Comparison of ENCODE assay signal across 17 cellular contexts in genomic region chr17:4188076-4188475, GRCh38. TPM values are rescaled to one million over a fixed set of nuclear protein-coding genes. Genes with fewer than 3 reads are reported as not detected.
DNase-seq lines count a peak whose midpoint lies in the region; ATAC-seq, FAIRE-seq and TF ChIP-seq lines count a peak whose summit lies in the region.
"Had no signal": no experiment of that assay in that cellular context is flagged by ENCODE, and none has a peak within 500 bp of the region (broad histone marks: within the 10 kb centered on the region; RNA-seq: fewer than 3 reads in every experiment).

No MANE protein-coding gene starts in this region.

- no peak overlapping the region for H4K91ac ChIP-seq in H1 (replicated peaks; ENCODE audit: insufficient read length, low read length)

- H3K23me2 ChIP-seq in H1 (ENCODE audit: low read depth, low read length): no peaks in the 10 kb centered on the region

- no peak overlapping the region for H2BK120ac ChIP-seq in H1 (replicated peaks; ENCODE audit: low read depth, low read length)

- no peak overlapping the region for H2BK15ac ChIP-seq in H1 (ENCODE audit: low read length)

- H3K9me3 Mint-ChIP-seq in mesothelial cell of epicardium: no peaks in the 10 kb centered on the region
- H3K9me3 Mint-ChIP-seq in stimulated activated effector memory CD8-positive, alpha-beta T cell treated with anti-CD3 and anti-CD28 coated beads, Interleukin-12 subunit alpha, Interleukin-12 subunit beta, amount 100 ng/mL, for 72 hours: no peaks in the 10 kb centered on the region
- no peaks in the 10 kb centered on the region for H3K9me3 Mint-ChIP-seq in activated T-helper 17 cell treated with anti-CD3 and anti-CD28 coated beads, Interleukin-2, amount 50 U/mL, for 72 hours
- H3K9me3 Mint-ChIP-seq: CD4-positive, CD25-positive, alpha-beta regulatory T cell had no signal

- no peak overlapping the region for H3K4me2 ChIP-seq in H1 (ENCODE audit: insufficient read depth in 1 of 2, low read depth in 2 of 2, low read length in 2 of 2)

- no peak overlapping the region for H2AK5ac ChIP-seq in H1 (ENCODE audit: low read depth, low read length)

- no peak overlapping the region for H2BK12ac ChIP-seq in H1 (ENCODE audit: low read depth, low read length)

- no peak overlapping the region for H3K4me3 ChIP-seq in H1 (ENCODE audit: extremely low read depth in 1 of 4, insufficient read depth in 2 of 4, low read depth in 3 of 4, low read length in 4 of 4)

- H4K5ac ChIP-seq in H1 (ENCODE audit: insufficient read length, low read depth, low read length): no peak overlapping the region

- no peak for TF ChIP-seq RAD21 in H1 (IDR thresholded peaks at IDR 0.05 in 1 of 2, conservative IDR thresholded peaks at IDR 0.05 in 1 of 2; ENCODE audit: low read depth in 2 of 2, low read length in 2 of 2)

- peaks cover 16 to 58% (median 36%) of the 10 kb centered on the region in 4 experiments for H3K36me3 ChIP-seq in H1 (ENCODE audit: control insufficient read depth in 2 of 4, insufficient read depth in 4 of 4, low read length in 3 of 4)

- no peak overlapping the region for H3K4me3 Mint-ChIP-seq in mesothelial cell of epicardium
- H3K4me3 Mint-ChIP-seq in stimulated activated effector memory CD8-positive, alpha-beta T cell treated with anti-CD3 and anti-CD28 coated beads, Interleukin-12 subunit alpha, Interleukin-12 subunit beta, amount 100 ng/mL, for 72 hours: no peak overlapping the region
- no peak overlapping the region for H3K4me3 Mint-ChIP-seq in activated T-helper 17 cell treated with anti-CD3 and anti-CD28 coated beads, Interleukin-2, amount 50 U/mL, for 72 hours
- H3K4me3 Mint-ChIP-seq: CD4-positive, CD25-positive, alpha-beta regulatory T cell had no signal

- H3K4me1 Mint-ChIP-seq in mesothelial cell of epicardium: peaks cover 17% of the 10 kb centered on the region
- H3K4me1 Mint-ChIP-seq in stimulated activated effector memory CD8-positive, alpha-beta T cell treated with anti-CD3 and anti-CD28 coated beads, Interleukin-12 subunit alpha, Interleukin-12 subunit beta, amount 100 ng/mL, for 72 hours: peaks cover 7% of the 10 kb centered on the region
- peaks cover 4% of the 10 kb centered on the region for H3K4me1 Mint-ChIP-seq in activated T-helper 17 cell treated with anti-CD3 and anti-CD28 coated beads, Interleukin-2, amount 50 U/mL, for 72 hours

- TF ChIP-seq POLR2A in H1 (IDR thresholded peaks at IDR 0.05; ENCODE audit: control extremely low read depth in 1 of 2, low read depth in 2 of 2, low read length in 2 of 2): no peak

- H2BK20ac ChIP-seq in H1 (ENCODE audit: low read length): no peak overlapping the region

- peaks cover 0 to 6% of the 10 kb centered on the region in 2 experiments for H4K20me1 ChIP-seq in H1 (replicated peaks in 1 of 2; ENCODE audit: control insufficient read depth in 1 of 2, insufficient read depth in 2 of 2, low read length in 2 of 2)

- no peak overlapping the region for H3K18ac ChIP-seq in H1 (ENCODE audit: extremely low read depth, low read length)

- POLR2A ChIA-PET in H1 (lab: Charles Lee; ENCODE audit: partially characterized antibody): interaction anchor here (0.7 kb wide), 1 partner anchor 38 kb away, joined by 3 read pairs; no protein-coding TSS in a partner anchor

- no peak overlapping the region for H3K14ac ChIP-seq in H1 (ENCODE audit: insufficient read length)

- no peak overlapping the region for H2AFZ ChIP-seq in H1 (ENCODE audit: low read length)

- no peak for ATAC-seq in stimulated activated effector memory CD8-positive, alpha-beta T cell treated with anti-CD3 and anti-CD28 coated beads, Interleukin-12 subunit alpha, Interleukin-12 subunit beta, amount 100 ng/mL, for 72 hours
- ATAC-seq in activated T-helper 17 cell treated with anti-CD3 and anti-CD28 coated beads, Interleukin-2, amount 50 U/mL, for 72 hours (replicated peaks): no peak

- H3K27me3 ChIP-seq in H1 (replicated peaks in 1 of 4; ENCODE audit: control insufficient read depth in 3 of 4, extremely low read depth in 1 of 4, insufficient read depth in 3 of 4, low read length in 3 of 4): no peaks in the 10 kb centered on the region

- no peak overlapping the region for H3K4ac ChIP-seq in H1 (replicated peaks; ENCODE audit: insufficient read length, low read depth, low read length)

- no peaks in the 10 kb centered on the region for H3K27me3 Mint-ChIP-seq in mesothelial cell of epicardium (ENCODE audit: low read depth)
- no peaks in the 10 kb centered on the region for H3K27me3 Mint-ChIP-seq in activated T-helper 17 cell treated with anti-CD3 and anti-CD28 coated beads, Interleukin-2, amount 50 U/mL, for 72 hours
- H3K27me3 Mint-ChIP-seq: CD4-positive, CD25-positive, alpha-beta regulatory T cell had no signal

- peak; percentile 36 for FAIRE-seq in HTR-8/SVneo (lab: Jason Lieb, UNC)
- no peak for FAIRE-seq in H1 (lab: Jason Lieb, UNC)

- DNase-seq in HTR-8/SVneo (ENCODE audit: insufficient read length, low spot score): no peak
- no peak for DNase-seq in H1 (ENCODE audit: low read depth in 1 of 2, low spot score in 2 of 2)
- no peak for DNase-seq in mesothelial cell of epicardium (ENCODE audit: low spot score in 2 of 2, unreplicated experiment in 2 of 2)
- no peak for DNase-seq in stimulated activated effector memory CD8-positive, alpha-beta T cell treated with anti-CD3 and anti-CD28 coated beads, Interleukin-12 subunit alpha, Interleukin-12 subunit beta, amount 100 ng/mL, for 72 hours (ENCODE audit: low spot score in 2 of 2)
- no peak for DNase-seq in GF-D8 (lab: John Stamatoyannopoulos, UW)
- DNase-seq in activated CD4-positive, alpha-beta T cell treated with anti-CD3 and anti-CD28 coated beads, Interleukin-2, amount 50 U/mL, for 1 hour: no peak
- DNase-seq: ACHN; AML-193; Calu3; CD4-positive, CD25-positive, alpha-beta regulatory T cell; DMS53; HCEC 1CT; NCI-H2029; NCI-H2171; NCI-H446 treated with DMSO at 0.1 percent for 48 hours; NK-92 treated with Interleukin-12 subunit alpha and Interleukin-12 subunit beta, amount 100 ng/mL, for 24 hours had no signal

- H2BK5ac ChIP-seq in H1 (ENCODE audit: low read depth, low read length): peak overlapping the region; percentile 61; the same call in 1 of the 2 replicates

- no peak overlapping the region for H3K23ac ChIP-seq in H1 (ENCODE audit: insufficient read length)

- 91% methylated on average over 9 of the region's 9 CpGs; no CpG with 5 or more reads in 1 of the 2 experiments for WGBS in H1 (ENCODE audit: extremely low coverage in 1 of 2, insufficient coverage in 1 of 2, insufficient read length in 1 of 2, insufficient replicate concordance in 2 of 2, low coverage in 1 of 2, low lambda C conversion rate in 2 of 2, missing lambda C conversion rate in 1 of 2), 2 experiments

- H3K79me1 ChIP-seq in H1 (ENCODE audit: low read depth, low read length): no peaks in the 10 kb centered on the region; the same call in 1 of the 2 replicates

- no peaks in the 10 kb centered on the region for H3K9me3 ChIP-seq in H1 (ENCODE audit: insufficient read depth in 2 of 2, low read depth in 1 of 2, low read length in 1 of 2)

- TF ChIP-seq CTCF in H1 (IDR thresholded peaks at IDR 0.05; ENCODE audit: control extremely low read depth in 1 of 3, insufficient read depth in 1 of 3, low read depth in 1 of 3, low read length in 3 of 3) (no peak), mesothelial cell of epicardium (IDR thresholded peaks at IDR 0.05; ENCODE audit: unreplicated experiment) (no peak)

- H3K9ac ChIP-seq in H1 (replicated peaks in 1 of 4; ENCODE audit: extremely low read depth in 1 of 4, low read depth in 3 of 4, low read length in 3 of 4): no peak overlapping the region

- H3K36me3 Mint-ChIP-seq in mesothelial cell of epicardium: peaks cover 21% of the 10 kb centered on the region
- H3K36me3 Mint-ChIP-seq in stimulated activated effector memory CD8-positive, alpha-beta T cell treated with anti-CD3 and anti-CD28 coated beads, Interleukin-12 subunit alpha, Interleukin-12 subunit beta, amount 100 ng/mL, for 72 hours: peaks cover 85% of the 10 kb centered on the region
- H3K36me3 Mint-ChIP-seq in activated T-helper 17 cell treated with anti-CD3 and anti-CD28 coated beads, Interleukin-2, amount 50 U/mL, for 72 hours (ENCODE audit: low read depth): peaks cover 73% of the 10 kb centered on the region

- CTCF ChIA-PET in H1 (lab: Charles Lee; ENCODE audit: partially characterized antibody): interaction anchor here (1.0 to 1.6 kb wide), 3 partner anchors 12 to 114 kb away, joined by 4 to 8 read pairs (median 7); no protein-coding TSS in a partner anchor

- H3K4me1 ChIP-seq in H1 (replicated peaks in 1 of 4; ENCODE audit: control insufficient read depth in 3 of 4, insufficient read depth in 4 of 4, low read length in 3 of 4): peaks cover 3 to 10% (median 7%) of the 10 kb centered on the region in 4 experiments

- H3K27ac Mint-ChIP-seq in mesothelial cell of epicardium: peak overlapping the region; percentile 53
- peak overlapping the region; percentile 65 for H3K27ac Mint-ChIP-seq in stimulated activated effector memory CD8-positive, alpha-beta T cell treated with anti-CD3 and anti-CD28 coated beads, Interleukin-12 subunit alpha, Interleukin-12 subunit beta, amount 100 ng/mL, for 72 hours
- H3K27ac Mint-ChIP-seq in activated T-helper 17 cell treated with anti-CD3 and anti-CD28 coated beads, Interleukin-2, amount 50 U/mL, for 72 hours: no peak overlapping the region

- no peak overlapping the region; the same call in 1 of the 2 replicates for H4K8ac ChIP-seq in H1 (ENCODE audit: extremely low read depth, insufficient read depth, low read length)

- no peak for TF ChIP-seq EP300 in H1 (IDR thresholded peaks at IDR 0.05; ENCODE audit: borderline replicate concordance in 1 of 2, low read depth in 2 of 2, low read length in 2 of 2)

- H3K79me2 ChIP-seq in H1 (ENCODE audit: control insufficient read depth in 1 of 2, insufficient read depth in 2 of 2, low read length in 2 of 2): no peaks in the 10 kb centered on the region; a peak in 1 of 4 replicates

- H3K56ac ChIP-seq in H1 (replicated peaks; ENCODE audit: insufficient read length, low read depth, low read length): no peak overlapping the region

- H3K27ac ChIP-seq in H1 (ENCODE audit: low read depth, low read length): peak overlapping the region; percentile 50; the same call in 1 of the 2 replicates

RNA-seq across cellular contexts. Expression of gene CYB5D2, which starts 45.1 kb away (rescaled TPM):
- 4.5 and 5.6 TPM in 2 replicates for total RNA-seq in H1 (2021; fragmentation: NEBNext Ultra II Directional; extraction: Animal tissue kit (Norgen Biotek cat#: 25700))
- polyA plus RNA-seq in H1 (2011; rRNA removed): 15.1 and 21.2 TPM in 2 replicates
- polyA plus RNA-seq in H1 (2011; cell fraction: cytosol; rRNA removed): 19.8 TPM
- polyA plus RNA-seq in H1 (2011; cell fraction: nucleus; rRNA removed): 16.7 TPM
- 7.3 to 10.8 TPM (median 10.4 TPM) in 4 replicates for polyA plus RNA-seq in H1 (2012, experiment 1 of 2)
- polyA plus RNA-seq in H1 (2012, experiment 2 of 2): 6.5 TPM
- polyA plus RNA-seq in H1 (2013, experiment 1 of 2): 4.4 TPM
- 5.0 TPM for polyA plus RNA-seq in H1 (2013, experiment 2 of 2)
- polyA minus RNA-seq in H1 (2011; rRNA and poly(A)+ RNA removed): 12.9 and 16.1 TPM in 2 replicates
- 8.3 TPM for polyA minus RNA-seq in H1 (2011; cell fraction: cytosol; rRNA and poly(A)+ RNA removed)
- polyA minus RNA-seq in H1 (2011; cell fraction: nucleus; rRNA and poly(A)+ RNA removed): 5.9 TPM
- 13.6 to 15.9 TPM (median 14.9 TPM) in 3 replicates for total RNA-seq in mesothelial cell of epicardium
- total RNA-seq in activated T-helper 17 cell treated with anti-CD3 and anti-CD28 coated beads, Interleukin-2, amount 50 U/mL, for 72 hours: 1 to 10 TPM; 6.6 to 8.4 TPM

RNA-seq across cellular contexts. Expression of gene ZZEF1, which starts 45.2 kb away (rescaled TPM):
- 17.8 and 18.3 TPM in 2 replicates for total RNA-seq in H1 (2021; fragmentation: NEBNext Ultra II Directional; extraction: Animal tissue kit (Norgen Biotek cat#: 25700))
- 5.2 and 7.3 TPM in 2 replicates for polyA plus RNA-seq in H1 (2011; rRNA removed)
- polyA plus RNA-seq in H1 (2011; cell fraction: cytosol; rRNA removed): 6.5 TPM
- 32.0 TPM for polyA plus RNA-seq in H1 (2011; cell fraction: nucleus; rRNA removed)
- polyA plus RNA-seq in H1 (2012, experiment 1 of 2): 8.3 to 9.2 TPM (median 8.7 TPM) in 4 replicates
- 2.0 TPM for polyA plus RNA-seq in H1 (2012, experiment 2 of 2)
- polyA plus RNA-seq in H1 (2013, experiment 1 of 2): 6.1 TPM
- 5.3 TPM for polyA plus RNA-seq in H1 (2013, experiment 2 of 2)
- polyA minus RNA-seq in H1 (2011; rRNA and poly(A)+ RNA removed): 48.0 and 56.4 TPM in 2 replicates
- 15.1 TPM for polyA minus RNA-seq in H1 (2011; cell fraction: cytosol; rRNA and poly(A)+ RNA removed)
- 60.2 TPM for polyA minus RNA-seq in H1 (2011; cell fraction: nucleus; rRNA and poly(A)+ RNA removed)
- 42.2 to 45.9 TPM (median 44.1 TPM) in 3 replicates for total RNA-seq in mesothelial cell of epicardium
- 10 to 100 TPM; 48.1 to 48.2 TPM for total RNA-seq in activated T-helper 17 cell treated with anti-CD3 and anti-CD28 coated beads, Interleukin-2, amount 50 U/mL, for 72 hours
